In genomic region chr11:120228794-120229384, GRCh38 we compare ENCODE assay signal across 19 cellular contexts. TPM values are rescaled to one million over a fixed set of nuclear protein-coding genes. Genes with fewer than 3 reads are reported as not detected.
DNase-seq lines count a peak whose midpoint lies in the region; ATAC-seq, FAIRE-seq and TF ChIP-seq lines count a peak whose summit lies in the region.
"Had no signal": no experiment of that assay in that cellular context is flagged by ENCODE, and none has a peak within 500 bp of the region (broad histone marks: within the 10 kb centered on the region; RNA-seq: fewer than 3 reads in every experiment).

No MANE protein-coding gene starts in this region.

- ATAC-seq in HepG2, result peak; percentile 68
- ATAC-seq: esophagus mucosa; stimulated activated memory B cell treated with anti-CD40 and anti-IgM and Interleukin-4, amounts not matched to agents 10 μg/mL and 1 μg/mL and 100 μg/mL, for 72 hours had no signal

- in situ Hi-C loops in astrocyte of the spinal cord (cut with HindIII; ENCODE audit: low sequenced_read_pairs), result no loop called here
- in situ Hi-C loops in HepG2 (cut with HindIII; ENCODE audit: extremely low pct_ligation_motif_present, low pct_unique_long_range_greater_than_20kb), result loop anchor here (5.0 kb wide), 1 partner anchor 57 kb away; no protein-coding TSS in a partner anchor

- TF ChIP-seq EP300 in HepG2 (IDR thresholded peaks at IDR 0.05; ENCODE audit: low read depth in 2 of 2, low read length in 2 of 2), result no peak
- no peak for TF ChIP-seq EP300 in HepG2 (CRISPR knock-in tag; IDR thresholded peaks at IDR 0.05; ENCODE audit: borderline replicate concordance)

- intact Hi-C loops in HepG2 (cut with micrococcal nuclease; ENCODE audit: unreplicated experiment), result loop anchor here (1.0 kb wide), 1 partner anchor 57 kb away; no protein-coding TSS in a partner anchor

- no peak overlapping the region for H3K27ac ChIP-seq in HepG2 (ENCODE audit: extremely low read length, insufficient read depth, low read length)
- no peak overlapping the region for H3K27ac ChIP-seq in CD8-positive, alpha-beta memory T cell (ENCODE audit: low read depth, low read length)
- H3K27ac ChIP-seq: HL-60 had no signal

- H3K4me1 ChIP-seq in HepG2 (ENCODE audit: insufficient read depth, low read length), result no peaks in the 10 kb centered on the region
- no peaks in the 10 kb centered on the region for H3K4me1 ChIP-seq in CD8-positive, alpha-beta memory T cell (ENCODE audit: insufficient read depth, low read length)

- BruUV-seq in HepG2 (replicated peaks; lab: Mats Ljungman, UMichigan), result no TSS peak

- DNase-seq in AG09319 (ENCODE audit: extremely low read depth, low read depth) (no peak), H7 (peak; percentile 92), astrocyte of the spinal cord (ENCODE audit: low read depth, low spot score) (no peak), HepG2 (ENCODE audit: low spot score) (no peak), NCI-H446 treated with DMSO at 0.1 percent for 48 hours (lab: John Stamatoyannopoulos, UW) (no peak), hypothalamus (lab: John Stamatoyannopoulos, UW) (no peak), NOMO-1 (lab: John Stamatoyannopoulos, UW; ENCODE audit: unreplicated experiment in 2 of 2) (no peak)
- DNase-seq in CD8-positive, alpha-beta memory T cell, result no peak
- DNase-seq: NCI-H2171; stimulated activated CD4-positive, alpha-beta T cell treated with anti-CD3 and anti-CD28 coated beads, Interleukin-2, amount 100 ng/mL, for 48 hours had no signal

- H3K27me3 Mint-ChIP-seq in CD8-positive, alpha-beta memory T cell, result peaks cover 4 to 10% of the 10 kb centered on the region in 2 donors

- H3K4me3 Mint-ChIP-seq in CD8-positive, alpha-beta memory T cell, result no peak overlapping the region
- H3K4me3 Mint-ChIP-seq: stimulated activated memory B cell treated with anti-CD40 and anti-IgM and Interleukin-4, amounts not matched to agents 10 μg/mL and 1 μg/mL and 100 μg/mL, for 72 hours had no signal

- peaks cover 4% of the 10 kb centered on the region; the same call in 1 of the 2 replicates for H4K20me1 ChIP-seq in HepG2 (ENCODE audit: insufficient read depth, low read length)

- H3K27ac Mint-ChIP-seq in CD8-positive, alpha-beta memory T cell, result no peak overlapping the region
- H3K27ac Mint-ChIP-seq: activated naive CD4-positive, alpha-beta T cell treated with anti-CD3 and anti-CD28 coated beads, Interleukin-2, amount 50 U/mL, for 72 hours; stimulated activated memory B cell treated with anti-CD40 and anti-IgM and Interleukin-4, amounts not matched to agents 10 μg/mL and 1 μg/mL and 100 μg/mL, for 72 hours had no signal

- peak; percentile 30 for TF ChIP-seq RAD21 in HepG2 (CRISPR knock-in tag; IDR thresholded peaks at IDR 0.05)

- peaks cover 0 to 7% (median 2%) of the 10 kb centered on the region in 3 donors for H3K4me1 Mint-ChIP-seq in CD8-positive, alpha-beta memory T cell

- H2AFZ ChIP-seq in HepG2 (ENCODE audit: low read length), result no peak overlapping the region

- peaks cover 3% of the 10 kb centered on the region; the same call in 1 of the 2 replicates for H3K27me3 ChIP-seq in H7 (ENCODE audit: control insufficient read depth, insufficient read depth, low read length)
- H3K27me3 ChIP-seq in HepG2 (ENCODE audit: control insufficient read depth in 1 of 2, insufficient read depth in 2 of 2, low read length in 2 of 2), result peaks cover 0 to 23% of the 10 kb centered on the region in 2 experiments; a peak in 4 of 5 replicates
- H3K27me3 ChIP-seq in CD8-positive, alpha-beta memory T cell (ENCODE audit: insufficient read depth, low read length, poor library complexity, severe bottlenecking), result no peaks in the 10 kb centered on the region

- H3K79me2 ChIP-seq in HepG2 (ENCODE audit: insufficient read depth, low read length), result no peaks in the 10 kb centered on the region

- H3K4me2 ChIP-seq in HepG2 (ENCODE audit: low read depth, low read length), result no peak overlapping the region

- TF ChIP-seq POLR2A in HepG2 (IDR thresholded peaks at IDR 0.05; ENCODE audit: insufficient read depth in 1 of 2, low read depth in 2 of 2, low read length in 2 of 2), result no peak

- no peaks in the 10 kb centered on the region for H3K36me3 ChIP-seq in H7 (replicated peaks; ENCODE audit: control insufficient read depth, insufficient read depth, low read length)
- H3K36me3 ChIP-seq in HepG2 (replicated peaks in 1 of 2; ENCODE audit: control insufficient read depth in 1 of 2, insufficient read depth in 2 of 2, low read length in 2 of 2), result peaks cover 10 to 18% of the 10 kb centered on the region in 2 experiments; a peak in 3 of 5 replicates
- no peaks in the 10 kb centered on the region for H3K36me3 ChIP-seq in CD8-positive, alpha-beta memory T cell (ENCODE audit: insufficient read depth, low read length)

- 83% methylated on average over 7 of the region's 16 CpGs for WGBS in HepG2 (ENCODE audit: low lambda C conversion rate)

- H3K4me3 ChIP-seq in H7 (ENCODE audit: insufficient read depth, low read depth, low read length) (no peak overlapping the region), astrocyte of the spinal cord (ENCODE audit: low read depth, low read length) (no peak overlapping the region), HepG2 (replicated peaks in 1 of 3; ENCODE audit: insufficient read depth in 1 of 3, low read depth in 2 of 3, low read length in 3 of 3) (no peak overlapping the region)
- no peak overlapping the region for H3K4me3 ChIP-seq in CD8-positive, alpha-beta memory T cell (ENCODE audit: low read length)

- H3K9ac ChIP-seq in HepG2 (ENCODE audit: insufficient read depth, low read depth, low read length), result no peak overlapping the region

- no peaks in the 10 kb centered on the region for H3K36me3 Mint-ChIP-seq in CD8-positive, alpha-beta memory T cell
- H3K36me3 Mint-ChIP-seq: activated naive CD4-positive, alpha-beta T cell treated with anti-CD3 and anti-CD28 coated beads, Interleukin-2, amount 50 U/mL, for 72 hours; stimulated activated memory B cell treated with anti-CD40 and anti-IgM and Interleukin-4, amounts not matched to agents 10 μg/mL and 1 μg/mL and 100 μg/mL, for 72 hours had no signal

- CTCF ChIA-PET in HepG2 (lab: Yijun Ruan, JAX; ENCODE audit: low intra/inter-chr PET ratio, low total read pairs), result interaction anchor here (1.8 to 2.6 kb wide), 2 partner anchors 46 to 57 kb away, joined by 5 to 31 read pairs; no protein-coding TSS in a partner anchor
- CTCF ChIA-PET in CD8-positive, alpha-beta memory T cell (lab: Charles Lee), result interaction anchor here (1.0 to 1.2 kb wide), 4 partner anchors 15 to 121 kb away, joined by 3 to 4 read pairs (median 4); no protein-coding TSS in a partner anchor

- POLR2A ChIA-PET in HepG2 (lab: Yijun Ruan, JAX), result interaction anchor here (0.7 to 1.3 kb wide), 2 partner anchors 44 to 48 kb away, joined by 3 to 4 read pairs; no protein-coding TSS in a partner anchor
- POLR2A ChIA-PET in CD8-positive, alpha-beta memory T cell (lab: Charles Lee), result no interaction called here

- peak; percentile 10 for TF ChIP-seq CTCF in AG09319 (IDR thresholded peaks at IDR 0.05; ENCODE audit: low read depth, low read length)
- peak; percentile 33 for TF ChIP-seq CTCF in astrocyte of the spinal cord (IDR thresholded peaks at IDR 0.05; ENCODE audit: low read depth, low read length)
- peak; percentile 65 for TF ChIP-seq CTCF in HepG2 (CRISPR knock-in tag; IDR thresholded peaks at IDR 0.05)

- no peaks in the 10 kb centered on the region for H3K9me3 Mint-ChIP-seq in CD8-positive, alpha-beta memory T cell
- H3K9me3 Mint-ChIP-seq: activated naive CD4-positive, alpha-beta T cell treated with anti-CD3 and anti-CD28 coated beads, Interleukin-2, amount 50 U/mL, for 72 hours; stimulated activated memory B cell treated with anti-CD40 and anti-IgM and Interleukin-4, amounts not matched to agents 10 μg/mL and 1 μg/mL and 100 μg/mL, for 72 hours had no signal

- FAIRE-seq in HepG2 (lab: Jason Lieb, UNC), result no peak

- H3K9me3 ChIP-seq in HepG2 (ENCODE audit: low read length), result no peaks in the 10 kb centered on the region
- no peaks in the 10 kb centered on the region for H3K9me3 ChIP-seq in CD8-positive, alpha-beta memory T cell (ENCODE audit: low read length)

RNA-seq across cellular contexts. Expression of gene POU2F3, which starts 11.1 kb away (rescaled TPM):
- 0.81 TPM in 1 of 2 replicates, not detected in the other for total RNA-seq in H7 (2014; rRNA removed; shearing (Covaris generic))
- total RNA-seq in HepG2 (2016; rRNA removed; fragmentation: Illumina TruSeq; extraction: Trizol), result not detected in 2 replicates
- not detected in 2 replicates for total RNA-seq in HepG2 (2016; cell fraction: cytosol; rRNA removed; fragmentation: Illumina TruSeq; extraction: Trizol; ENCODE audit: low read depth)
- not detected in 2 replicates for total RNA-seq in HepG2 (2016; cell fraction: insoluble cytoplasmic fraction; rRNA removed; fragmentation: Illumina TruSeq; extraction: Trizol)
- total RNA-seq in HepG2 (2016; cell fraction: membrane; rRNA removed; fragmentation: Illumina TruSeq; extraction: Trizol), result not detected in 2 replicates
- total RNA-seq in HepG2 (2016; cell fraction: nucleus; rRNA removed; fragmentation: Illumina TruSeq; extraction: Trizol), result not detected in 2 replicates
- polyA plus RNA-seq in HepG2 (2011; rRNA removed), result not detected in 2 replicates
- polyA plus RNA-seq in HepG2 (2011; cell fraction: cytosol; rRNA removed), result not detected in 2 replicates
- not detected in 2 replicates for polyA plus RNA-seq in HepG2 (2011; cell fraction: nucleus; rRNA removed)
- not detected in 2 replicates for polyA plus RNA-seq in HepG2 (2012)
- not detected in 2 replicates for polyA plus RNA-seq in HepG2 (2016; cell fraction: cytosol; fragmentation: Illumina TruSeq; extraction: Trizol; ENCODE audit: low read depth)
- not detected in 2 replicates for polyA plus RNA-seq in HepG2 (2016; cell fraction: insoluble cytoplasmic fraction; fragmentation: Illumina TruSeq; extraction: Trizol; ENCODE audit: low read depth)
- polyA plus RNA-seq in HepG2 (2016; cell fraction: membrane; fragmentation: Illumina TruSeq; extraction: Trizol; ENCODE audit: low read depth), result not detected in 2 replicates
- polyA plus RNA-seq in HepG2 (2016; cell fraction: nucleus; fragmentation: Illumina TruSeq; extraction: Trizol; ENCODE audit: insufficient read depth, low read depth), result not detected in 2 replicates
- 0.30 TPM in 1 of 2 replicates, not detected in the other for polyA minus RNA-seq in HepG2 (2011; rRNA and poly(A)+ RNA removed; ENCODE audit: low replicate concordance)
- polyA minus RNA-seq in HepG2 (2011; cell fraction: cytosol; rRNA and poly(A)+ RNA removed), result not detected in 2 replicates
- polyA minus RNA-seq in HepG2 (2011; cell fraction: nucleus; rRNA and poly(A)+ RNA removed), result not detected in 2 replicates
- not detected for total RNA-seq in CD8-positive, alpha-beta memory T cell
- polyA plus RNA-seq in CD8-positive, alpha-beta memory T cell, result not detected
- total RNA-seq: activated CD8-positive, alpha-beta memory T cell treated with anti-CD3 and anti-CD28 coated beads for 36 hours; activated naive CD4-positive, alpha-beta T cell treated with anti-CD3 and anti-CD28 coated beads, Interleukin-2, amount 50 U/mL, for 72 hours; chondrocyte; MCF 10A; pulmonary artery endothelial cell; RPMI7951 had no signal

RNA-seq across cellular contexts. Expression of gene OAF, which starts 18.1 kb away (rescaled TPM):
- total RNA-seq in H7 (2014; rRNA removed; shearing (Covaris generic)), result 11.6 and 15.8 TPM in 2 replicates
- total RNA-seq in HepG2 (2016; rRNA removed; fragmentation: Illumina TruSeq; extraction: Trizol), result 37.5 and 63.7 TPM in 2 replicates
- total RNA-seq in HepG2 (2016; cell fraction: cytosol; rRNA removed; fragmentation: Illumina TruSeq; extraction: Trizol; ENCODE audit: low read depth), result 67.5 and 74.8 TPM in 2 replicates
- 30.7 and 64.6 TPM in 2 replicates for total RNA-seq in HepG2 (2016; cell fraction: insoluble cytoplasmic fraction; rRNA removed; fragmentation: Illumina TruSeq; extraction: Trizol)
- total RNA-seq in HepG2 (2016; cell fraction: membrane; rRNA removed; fragmentation: Illumina TruSeq; extraction: Trizol), result 118 and 139 TPM in 2 replicates
- 44.9 and 59.4 TPM in 2 replicates for total RNA-seq in HepG2 (2016; cell fraction: nucleus; rRNA removed; fragmentation: Illumina TruSeq; extraction: Trizol)
- polyA plus RNA-seq in HepG2 (2011; rRNA removed), result 92.9 and 94.6 TPM in 2 replicates
- 77.3 and 145 TPM in 2 replicates for polyA plus RNA-seq in HepG2 (2011; cell fraction: cytosol; rRNA removed)
- 93.1 and 106 TPM in 2 replicates for polyA plus RNA-seq in HepG2 (2011; cell fraction: nucleus; rRNA removed)
- polyA plus RNA-seq in HepG2 (2012), result 22.4 and 31.8 TPM in 2 replicates
- polyA plus RNA-seq in HepG2 (2016; cell fraction: cytosol; fragmentation: Illumina TruSeq; extraction: Trizol; ENCODE audit: low read depth), result 159 and 175 TPM in 2 replicates
- polyA plus RNA-seq in HepG2 (2016; cell fraction: insoluble cytoplasmic fraction; fragmentation: Illumina TruSeq; extraction: Trizol; ENCODE audit: low read depth), result 64.4 and 78.3 TPM in 2 replicates
- 207 and 216 TPM in 2 replicates for polyA plus RNA-seq in HepG2 (2016; cell fraction: membrane; fragmentation: Illumina TruSeq; extraction: Trizol; ENCODE audit: low read depth)
- polyA plus RNA-seq in HepG2 (2016; cell fraction: nucleus; fragmentation: Illumina TruSeq; extraction: Trizol; ENCODE audit: insufficient read depth, low read depth), result 162 and 173 TPM in 2 replicates
- 19.0 and 113 TPM in 2 replicates for polyA minus RNA-seq in HepG2 (2011; rRNA and poly(A)+ RNA removed; ENCODE audit: low replicate concordance)
- polyA minus RNA-seq in HepG2 (2011; cell fraction: cytosol; rRNA and poly(A)+ RNA removed), result 47.6 and 70.8 TPM in 2 replicates
- 28.5 and 32.1 TPM in 2 replicates for polyA minus RNA-seq in HepG2 (2011; cell fraction: nucleus; rRNA and poly(A)+ RNA removed)
- total RNA-seq in CD8-positive, alpha-beta memory T cell, result 1 to 10 TPM; 3.0 to 3.4 TPM
- polyA plus RNA-seq in CD8-positive, alpha-beta memory T cell, result 2.6 TPM

Comparison
In these comparisons a context has a peak if more than half of its experiments do, and no peak if none do; other contexts are left out.
1. CTCF ChIP-seq: peak in every context shown above with its lines; median percentile 65 in HepG2; 33 in astrocyte of the spinal cord; 10 in AG09319.